8 cellular contexts compared by ENCODE assay signal in genomic region chr7:151518105-151518780, GRCh38. TPM values are rescaled to one million over a fixed set of nuclear protein-coding genes. Genes with fewer than 3 reads are reported as not detected.
DNase-seq lines count a peak whose midpoint lies in the region; ATAC-seq, FAIRE-seq and TF ChIP-seq lines count a peak whose summit lies in the region.

No MANE protein-coding gene starts in this region.

- 2 to 4% methylated on average over 27 to 30 of the region's 30 CpGs for WGBS in testis, 2 donors

- H4K20me1 ChIP-seq in OCI-LY7 (ENCODE audit: insufficient read depth, low read length) (peaks cover 41% of the 10 kb centered on the region), osteoblast (ENCODE audit: insufficient read depth, low read length) (peaks cover 54% of the 10 kb centered on the region)

- intact Hi-C loops in OCI-LY7 (cut with micrococcal nuclease; ENCODE audit: unreplicated experiment) (loop anchor here (2.0 to 5.0 kb wide), 2 partner anchors 114 to 167 kb away; no protein-coding TSS in a partner anchor), testis (cut with DNase I; ENCODE audit: low total_unique reads) (no loop called here)

- H3K27ac Mint-ChIP-seq in activated T-helper 17 cell treated with anti-CD3 and anti-CD28 coated beads, Interleukin-2, amount 50 U/mL, for 72 hours, result peak overlapping the region; percentile 81

- peaks cover 19% of the 10 kb centered on the region for H3K4me1 ChIP-seq in OCI-LY7 (ENCODE audit: insufficient read depth, low read length, poor library complexity, severe bottlenecking)
- H3K4me1 ChIP-seq in osteoblast (ENCODE audit: insufficient read depth, low read length), result peaks cover 24% of the 10 kb centered on the region
- peaks cover 9% of the 10 kb centered on the region for H3K4me1 ChIP-seq in testis

- peaks cover 35% of the 10 kb centered on the region for H3K4me1 Mint-ChIP-seq in activated T-helper 17 cell treated with anti-CD3 and anti-CD28 coated beads, Interleukin-2, amount 50 U/mL, for 72 hours

- H3K36me3 ChIP-seq in OCI-LY7 (ENCODE audit: insufficient read depth, low read length) (peaks cover 29% of the 10 kb centered on the region), osteoblast (ENCODE audit: insufficient read depth, low read length) (no peaks in the 10 kb centered on the region), testis (ENCODE audit: low read depth, missing control alignments) (no peaks in the 10 kb centered on the region)

- H3K27ac ChIP-seq in OCI-LY7 (ENCODE audit: low read depth, low read length, poor library complexity, severe bottlenecking) (peak overlapping the region; percentile 85), osteoblast (ENCODE audit: low read depth, low read length) (peak overlapping the region; percentile 91), testis (peak overlapping the region; percentile 96 to 99)

- CTCF ChIA-PET in OCI-LY7 (lab: Charles Lee; ENCODE audit: unreplicated experiment), result no interaction called here

- peaks cover 36% of the 10 kb centered on the region for H3K36me3 Mint-ChIP-seq in activated T-helper 17 cell treated with anti-CD3 and anti-CD28 coated beads, Interleukin-2, amount 50 U/mL, for 72 hours (ENCODE audit: low read depth)

- H3K27me3 Mint-ChIP-seq in activated T-helper 17 cell treated with anti-CD3 and anti-CD28 coated beads, Interleukin-2, amount 50 U/mL, for 72 hours, result no peaks in the 10 kb centered on the region

- peak overlapping the region; percentile 90 for H3K4me3 ChIP-seq in OCI-LY7 (ENCODE audit: low read depth, low read length, poor library complexity, severe bottlenecking)
- peak overlapping the region; percentile 81 to 91 for H3K4me3 ChIP-seq in foreskin fibroblast (ENCODE audit: low read depth in 1 of 2, low read length in 2 of 2)
- peak overlapping the region; percentile 95 for H3K4me3 ChIP-seq in osteoblast (ENCODE audit: insufficient read depth, low read length)
- H3K4me3 ChIP-seq in testis, result peak overlapping the region; percentile 79 to 93

- no peaks in the 10 kb centered on the region for H3K9me3 Mint-ChIP-seq in activated T-helper 17 cell treated with anti-CD3 and anti-CD28 coated beads, Interleukin-2, amount 50 U/mL, for 72 hours

- H3K4me2 ChIP-seq in OCI-LY7 (ENCODE audit: low read length) (peak overlapping the region; percentile 89), osteoblast (ENCODE audit: insufficient read depth, low read length) (peak overlapping the region; percentile 89)

- POLR2A ChIA-PET in OCI-LY7 (lab: Charles Lee), result interaction anchor here (0.6 kb wide), 2 partner anchors 28 to 41 kb away, joined by 3 read pairs; no protein-coding TSS in a partner anchor

- H3K9me3 ChIP-seq in OCI-LY7 (ENCODE audit: low read length) (peaks cover 26% of the 10 kb centered on the region; the same call in 1 of the 2 replicates), osteoblast (ENCODE audit: low read depth, low read length) (no peaks in the 10 kb centered on the region), testis (no peaks in the 10 kb centered on the region)

- BruUV-seq in OCI-LY7 (replicated peaks; lab: Mats Ljungman, UMichigan), result no TSS peak

- H3K4me3 Mint-ChIP-seq in activated T-helper 17 cell treated with anti-CD3 and anti-CD28 coated beads, Interleukin-2, amount 50 U/mL, for 72 hours, result peak overlapping the region; percentile 89

- no peak overlapping the region for H2AFZ ChIP-seq in OCI-LY7 (ENCODE audit: low read length)
- H2AFZ ChIP-seq in osteoblast (ENCODE audit: low read length), result peak overlapping the region; percentile 38

- peak; percentile 26 for ATAC-seq in activated T-helper 17 cell treated with anti-CD3 and anti-CD28 coated beads, Interleukin-2, amount 50 U/mL, for 72 hours (replicated peaks)
- ATAC-seq in HG02571 (IDR thresholded peaks at IDR 0.05; ENCODE audit: unreplicated experiment) (no peak), HG03457 (IDR thresholded peaks at IDR 0.05; ENCODE audit: unreplicated experiment) (no peak)

- no peak for DNase-seq in GM12891 (ENCODE audit: insufficient read length, low spot score)
- DNase-seq in OCI-LY7 (ENCODE audit: low spot score), result peak; percentile 59
- peak; percentile 50 to 73 for DNase-seq in foreskin fibroblast
- peak; percentile 93 for DNase-seq in osteoblast (ENCODE audit: insufficient read length, low spot score, missing footprints)
- DNase-seq in testis, result peak; percentile 61

- H3K79me2 ChIP-seq in OCI-LY7 (ENCODE audit: insufficient read depth, low read depth, low read length) (peaks cover 57% of the 10 kb centered on the region), osteoblast (ENCODE audit: insufficient read depth, low read length) (peaks cover 61% of the 10 kb centered on the region)

- peak; percentile 86 for FAIRE-seq in GM12891 (lab: Jason Lieb, UNC)

- TF ChIP-seq POLR2A in GM12891 (IDR thresholded peaks at IDR 0.05; ENCODE audit: low read depth, low read length) (no peak; the same call in 1 of the 2 replicates), testis (IDR thresholded peaks at IDR 0.05) (no peak)

- no peaks in the 10 kb centered on the region for H3K27me3 ChIP-seq in osteoblast (ENCODE audit: insufficient read depth, low read length)
- no peaks in the 10 kb centered on the region for H3K27me3 ChIP-seq in testis

- no peak for TF ChIP-seq CTCF in OCI-LY7 (conservative IDR thresholded peaks at IDR 0.05; ENCODE audit: low read length)
- no peak for TF ChIP-seq CTCF in foreskin fibroblast (IDR thresholded peaks at IDR 0.05; ENCODE audit: low read depth, low read length)
- no peak for TF ChIP-seq CTCF in osteoblast (IDR thresholded peaks at IDR 0.05; ENCODE audit: extremely low read depth, low read depth, low read length)
- no peak for TF ChIP-seq CTCF in testis (IDR thresholded peaks at IDR 0.05)

- no peaks in the 10 kb centered on the region for H3K9me2 ChIP-seq in OCI-LY7 (ENCODE audit: insufficient read depth, low read length)

TF ChIP-seq in GM12891, 5 proteins besides CTCF, POLR2A, EP300 and RAD21:
- TF ChIP-seq PAX5 (IDR thresholded peaks at IDR 0.05; ENCODE audit: insufficient read depth, low read length, severe bottlenecking), result no peak
- peak; percentile 9; the same call in 1 of the 2 replicates for TF ChIP-seq POLR2AphosphoS5 (IDR thresholded peaks at IDR 0.05; ENCODE audit: low read depth, low read length)

RNA-seq across cellular contexts. Expression of gene RHEB, which starts 1.5 kb away (rescaled TPM):
- polyA plus RNA-seq in GM12891 (2012; ENCODE audit: low read depth, missing spikeins), result 19.9 TPM
- 57.6 and 88.0 TPM in 2 replicates for total RNA-seq in OCI-LY7 (2014; rRNA removed; shearing (Covaris generic))
- total RNA-seq in OCI-LY7 (2022), result 93.2 and 98.8 TPM in 2 replicates
- total RNA-seq in activated T-helper 17 cell treated with anti-CD3 and anti-CD28 coated beads, Interleukin-2, amount 50 U/mL, for 72 hours, result 10 to 100 TPM; 37.3 to 55.5 TPM
- total RNA-seq in osteoblast, result 63.4 and 77.8 TPM in 2 replicates
- 10 to 100 TPM; 59.4 to 74.6 TPM for total RNA-seq in testis
- polyA plus RNA-seq in testis (ENCODE audit: insufficient read depth, low read depth, low replicate concordance), result 88.1 TPM
